In genomic region chrX:76428243-76429130, GRCh38 we compare ENCODE assay signal across 8 cellular contexts. TPM values are rescaled to one million over a fixed set of nuclear protein-coding genes. Genes with fewer than 3 reads are reported as not detected.
A peak's percentile ranks its signal among the peaks of the same experiment; 100 is the strongest.
DNase-seq lines count a peak whose midpoint lies in the region; ATAC-seq, FAIRE-seq and TF ChIP-seq lines count a peak whose summit lies in the region.

No MANE protein-coding gene starts in this region.

- no peak for FAIRE-seq in kidney (lab: Jason Lieb, UNC)

- H3K27ac ChIP-seq in kidney (ENCODE audit: low read depth in 2 of 2, low read length in 2 of 2): no peak overlapping the region

- intact Hi-C loops in kidney (cut with DNase I): no loop called here

- H3K4me3 ChIP-seq in GM12864 (ENCODE audit: low read depth, low read length): peak overlapping the region; percentile 72
- peak overlapping the region; percentile 55 for H3K4me3 ChIP-seq in astrocyte of the spinal cord (ENCODE audit: low read depth, low read length)
- peak overlapping the region; percentile 70 to 79 for H3K4me3 ChIP-seq in kidney (ENCODE audit: low read length in 2 of 2)

- DNase-seq in GM12864 (ENCODE audit: low read depth): no peak
- DNase-seq in SK-N-DZ (ENCODE audit: low spot score): peak; percentile 3
- DNase-seq in astrocyte of the spinal cord (ENCODE audit: low read depth, low spot score): no peak
- peak; percentile 75 for DNase-seq in kidney
- peak; percentile 18 for DNase-seq in stimulated activated CD4-positive, alpha-beta T cell treated with anti-CD3 and anti-CD28 coated beads, Interleukin-4, amount 100 ng/mL, for 24 hours
- DNase-seq in NCI-H526 treated with DMSO at 0.1 percent for 48 hours (lab: John Stamatoyannopoulos, UW): no peak
- DNase-seq in NCI-H2081 (lab: John Stamatoyannopoulos, UW): no peak

- H3K9me3 ChIP-seq in kidney (ENCODE audit: control insufficient read depth in 1 of 2, low read length in 2 of 2): no peaks in the 10 kb centered on the region

- in situ Hi-C loops in astrocyte of the spinal cord (cut with HindIII; ENCODE audit: low sequenced_read_pairs): no loop called here

- peaks cover 0 to 2% of the 10 kb centered on the region in 2 donors for H3K4me1 ChIP-seq in kidney (ENCODE audit: control insufficient read depth in 1 of 2, insufficient read depth in 1 of 2, low read depth in 1 of 2, low read length in 2 of 2)

- peak overlapping the region; percentile 41 to 61 for H3K9ac ChIP-seq in kidney (ENCODE audit: low read length in 2 of 2)

- TF ChIP-seq CTCF in GM12864 (IDR thresholded peaks at IDR 0.05; ENCODE audit: low read depth, low read length, missing control alignments) (no peak), astrocyte of the spinal cord (IDR thresholded peaks at IDR 0.05; ENCODE audit: low read depth, low read length) (no peak), kidney (IDR thresholded peaks at IDR 0.05; ENCODE audit: borderline replicate concordance, extremely low read depth, insufficient read depth) (no peak)

- peaks cover 0 to 2% of the 10 kb centered on the region in 2 donors for H3K36me3 ChIP-seq in kidney (ENCODE audit: control insufficient read depth in 1 of 2, insufficient read depth in 2 of 2, low read length in 2 of 2)

- peak; percentile 23 for ATAC-seq in HG02610 (IDR thresholded peaks at IDR 0.05; ENCODE audit: unreplicated experiment)

RNA-seq across cellular contexts. Expression of gene MAGEE1, which starts 1.0 kb away (rescaled TPM):
- 7.3 and 8.2 TPM in 2 replicates for polyA plus RNA-seq in SK-N-DZ (2014; cell fraction: cytosol; rRNA removed)
- polyA plus RNA-seq in SK-N-DZ (2014; cell fraction: nucleus; rRNA removed): 2.7 and 4.3 TPM in 2 replicates
- total RNA-seq in kidney: 4.3 TPM
- 3.0 TPM for polyA plus RNA-seq in kidney (ENCODE audit: insufficient read depth, low read depth, low replicate concordance)

Comparison
In these comparisons a context has a peak if more than half of its experiments do, and no peak if none do; other contexts are left out.
1. DNase-seq: peak in SK-N-DZ (single experiment), kidney (single experiment) and stimulated activated CD4-positive, alpha-beta T cell treated with anti-CD3 and anti-CD28 coated beads, Interleukin-4, amount 100 ng/mL, for 24 hours (single experiment); none in GM12864 (single experiment), astrocyte of the spinal cord (single experiment), NCI-H526 treated with DMSO at 0.1 percent for 48 hours (single experiment) and NCI-H2081 (0 of 2).
2. Peak in every context shown above with its lines, with median percentiles within 50 percentile points of each other: H3K4me3 ChIP-seq.